In genomic region chr10:60594476-60595051, GRCh38 we compare ENCODE assay signal across 12 cellular contexts.
DNase-seq lines count a peak whose midpoint lies in the region; ATAC-seq and TF ChIP-seq lines count a peak whose summit lies in the region.
"Had no signal": no experiment of that assay in that cellular context is flagged by ENCODE, and none has a peak within 500 bp of the region (broad histone marks: within the 10 kb centered on the region; RNA-seq: fewer than 3 reads in every experiment).

No MANE protein-coding gene starts in this region.

- TF ChIP-seq CTCF in epithelial cell of esophagus (IDR thresholded peaks at IDR 0.05; ENCODE audit: insufficient read depth, low read depth, low read length, missing control alignments) (peak; percentile 32), type B pancreatic cell (conservative IDR thresholded peaks at IDR 0.05) (peak; percentile 57)

- no peaks in the 10 kb centered on the region for H3K27me3 ChIP-seq in Karpas-422 (ENCODE audit: low read length)

- H4K20me1 ChIP-seq in Karpas-422 (ENCODE audit: insufficient read depth, low read depth, low read length) = no peaks in the 10 kb centered on the region

- DNase-seq in stimulated activated naive CD8-positive, alpha-beta T cell treated with anti-CD3 and anti-CD28 coated beads, Interleukin-15, amount 100 ng/mL, for 72 hours = no peak
- DNase-seq in stimulated activated naive CD8-positive, alpha-beta T cell treated with anti-CD3 and anti-CD28 coated beads, Interleukin-15, Interleukin-2, amounts not matched to agents 100 U/mL and 50 U/mL, for 24 hours = no peak
- DNase-seq in Karpas-422 = no peak
- DNase-seq in epithelial cell of esophagus (ENCODE audit: low read depth) = peak; percentile 66
- DNase-seq in type B pancreatic cell (ENCODE audit: extremely low spot score, unreplicated experiment) = no peak
- no peak for DNase-seq in NCI-H1436 treated with DMSO at 0.1 percent for 48 hours (lab: John Stamatoyannopoulos, UW)
- no peak for DNase-seq in glomerular visceral epithelial cell (ENCODE audit: extremely low spot score)
- DNase-seq: activated T-cell treated with anti-CD3 and anti-CD28 coated beads, Interleukin-2, amount 50 U/mL, for 24 hours; NCI-H446 treated with DMSO at 0.1 percent for 48 hours; posterior cingulate gyrus had no signal

- H3K4me1 Mint-ChIP-seq in stimulated activated naive CD8-positive, alpha-beta T cell treated with anti-CD3 and anti-CD28 coated beads, Interleukin-15, amount 100 ng/mL, for 72 hours = peaks cover 22% of the 10 kb centered on the region
- H3K4me1 Mint-ChIP-seq in type B pancreatic cell (ENCODE audit: unreplicated experiment) = peaks cover 7% of the 10 kb centered on the region

- no peaks in the 10 kb centered on the region for H3K79me2 ChIP-seq in Karpas-422 (ENCODE audit: low read length)

- no peaks in the 10 kb centered on the region for H3K36me3 Mint-ChIP-seq in type B pancreatic cell

- no peaks in the 10 kb centered on the region for H3K9me2 ChIP-seq in Karpas-422 (replicated peaks; ENCODE audit: insufficient read depth, low read length)

- ATAC-seq in stimulated activated naive CD8-positive, alpha-beta T cell treated with anti-CD3 and anti-CD28 coated beads, Interleukin-15, amount 100 ng/mL, for 72 hours = peak; percentile 86
- ATAC-seq in stimulated activated naive CD8-positive, alpha-beta T cell treated with anti-CD3 and anti-CD28 coated beads, Interleukin-15, Interleukin-2, amounts not matched to agents 100 U/mL and 50 U/mL, for 24 hours = no peak
- no peak for ATAC-seq in HG03135 (IDR thresholded peaks at IDR 0.05; ENCODE audit: unreplicated experiment)

- H3K36me3 ChIP-seq in Karpas-422 (ENCODE audit: insufficient read depth, low read length) = no peaks in the 10 kb centered on the region

- H3K9me3 ChIP-seq in Karpas-422 (ENCODE audit: low read length) = no peaks in the 10 kb centered on the region

- H3K4me2 ChIP-seq in Karpas-422 (ENCODE audit: low read depth, low read length, poor library complexity, severe bottlenecking) = peak overlapping the region; percentile 8

- H3K9ac ChIP-seq in Karpas-422 (ENCODE audit: low read length) = no peak overlapping the region

- H3K4me1 ChIP-seq in Karpas-422 (ENCODE audit: low read length) = peaks cover 13% of the 10 kb centered on the region

- no peak overlapping the region for H2AFZ ChIP-seq in Karpas-422 (ENCODE audit: low read length)

- H3K27me3 Mint-ChIP-seq in stimulated activated naive CD8-positive, alpha-beta T cell treated with anti-CD3 and anti-CD28 coated beads, Interleukin-15, amount 100 ng/mL, for 72 hours = no peaks in the 10 kb centered on the region
- no peaks in the 10 kb centered on the region for H3K27me3 Mint-ChIP-seq in type B pancreatic cell
- H3K27me3 Mint-ChIP-seq: activated T-cell treated with anti-CD3 and anti-CD28 coated beads, Interleukin-2, amount 50 U/mL, for 24 hours; memory B cell had no signal

- H3K27ac ChIP-seq in Karpas-422 (ENCODE audit: low read length) = no peak overlapping the region

- H3K4me3 ChIP-seq in Karpas-422 (ENCODE audit: low read length) = no peak overlapping the region
- H3K4me3 ChIP-seq in epithelial cell of esophagus (ENCODE audit: low read length) = no peak overlapping the region

- H3K9me3 Mint-ChIP-seq in stimulated activated naive CD8-positive, alpha-beta T cell treated with anti-CD3 and anti-CD28 coated beads, Interleukin-15, amount 100 ng/mL, for 72 hours = peaks cover 0 to 4% of the 10 kb centered on the region in 2 donors
- H3K9me3 Mint-ChIP-seq in type B pancreatic cell = no peaks in the 10 kb centered on the region
- H3K9me3 Mint-ChIP-seq: activated T-cell treated with anti-CD3 and anti-CD28 coated beads, Interleukin-2, amount 50 U/mL, for 24 hours; memory B cell had no signal

- H3K27ac Mint-ChIP-seq in stimulated activated naive CD8-positive, alpha-beta T cell treated with anti-CD3 and anti-CD28 coated beads, Interleukin-15, amount 100 ng/mL, for 72 hours = peak overlapping the region in 1 of 2 donors; percentile 31
- H3K27ac Mint-ChIP-seq in type B pancreatic cell = no peak overlapping the region
- H3K27ac Mint-ChIP-seq: activated T-cell treated with anti-CD3 and anti-CD28 coated beads, Interleukin-2, amount 50 U/mL, for 24 hours; memory B cell had no signal

- H3K4me3 Mint-ChIP-seq in stimulated activated naive CD8-positive, alpha-beta T cell treated with anti-CD3 and anti-CD28 coated beads, Interleukin-15, amount 100 ng/mL, for 72 hours = no peak overlapping the region
- H3K4me3 Mint-ChIP-seq in type B pancreatic cell = no peak overlapping the region
- H3K4me3 Mint-ChIP-seq: activated T-cell treated with anti-CD3 and anti-CD28 coated beads, Interleukin-2, amount 50 U/mL, for 24 hours; memory B cell had no signal
